1 cellular context compared by ENCODE assay signal in genomic region chr17:41802961-41803682, GRCh38.
TF ChIP-seq lines count a peak whose summit lies in the region.

No MANE protein-coding gene starts in this region.

TF ChIP-seq in GM23338, 12 proteins besides CTCF, POLR2A, EP300 and RAD21:
- TF ChIP-seq, protein P1, sequence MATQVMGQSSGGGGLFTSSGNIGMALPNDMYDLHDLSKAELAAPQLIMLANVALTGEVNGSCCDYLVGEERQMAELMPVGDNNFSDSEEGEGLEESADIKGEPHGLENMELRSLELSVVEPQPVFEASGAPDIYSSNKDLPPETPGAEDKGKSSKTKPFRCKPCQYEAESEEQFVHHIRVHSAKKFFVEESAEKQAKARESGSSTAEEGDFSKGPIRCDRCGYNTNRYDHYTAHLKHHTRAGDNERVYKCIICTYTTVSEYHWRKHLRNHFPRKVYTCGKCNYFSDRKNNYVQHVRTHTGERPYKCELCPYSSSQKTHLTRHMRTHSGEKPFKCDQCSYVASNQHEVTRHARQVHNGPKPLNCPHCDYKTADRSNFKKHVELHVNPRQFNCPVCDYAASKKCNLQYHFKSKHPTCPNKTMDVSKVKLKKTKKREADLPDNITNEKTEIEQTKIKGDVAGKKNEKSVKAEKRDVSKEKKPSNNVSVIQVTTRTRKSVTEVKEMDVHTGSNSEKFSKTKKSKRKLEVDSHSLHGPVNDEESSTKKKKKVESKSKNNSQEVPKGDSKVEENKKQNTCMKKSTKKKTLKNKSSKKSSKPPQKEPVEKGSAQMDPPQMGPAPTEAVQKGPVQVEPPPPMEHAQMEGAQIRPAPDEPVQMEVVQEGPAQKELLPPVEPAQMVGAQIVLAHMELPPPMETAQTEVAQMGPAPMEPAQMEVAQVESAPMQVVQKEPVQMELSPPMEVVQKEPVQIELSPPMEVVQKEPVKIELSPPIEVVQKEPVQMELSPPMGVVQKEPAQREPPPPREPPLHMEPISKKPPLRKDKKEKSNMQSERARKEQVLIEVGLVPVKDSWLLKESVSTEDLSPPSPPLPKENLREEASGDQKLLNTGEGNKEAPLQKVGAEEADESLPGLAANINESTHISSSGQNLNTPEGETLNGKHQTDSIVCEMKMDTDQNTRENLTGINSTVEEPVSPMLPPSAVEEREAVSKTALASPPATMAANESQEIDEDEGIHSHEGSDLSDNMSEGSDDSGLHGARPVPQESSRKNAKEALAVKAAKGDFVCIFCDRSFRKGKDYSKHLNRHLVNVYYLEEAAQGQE (IDR thresholded peaks at IDR 0.05; ENCODE audit: unreplicated experiment): no peak
- TF ChIP-seq STAT1 (IDR thresholded peaks at IDR 0.05; ENCODE audit: unreplicated experiment) (no peak), EZH2 (IDR thresholded peaks at IDR 0.05; ENCODE audit: low read depth, unreplicated experiment) (no peak)
